ENCODE assay signal across 8 cellular contexts in the genomic region with DNA sequence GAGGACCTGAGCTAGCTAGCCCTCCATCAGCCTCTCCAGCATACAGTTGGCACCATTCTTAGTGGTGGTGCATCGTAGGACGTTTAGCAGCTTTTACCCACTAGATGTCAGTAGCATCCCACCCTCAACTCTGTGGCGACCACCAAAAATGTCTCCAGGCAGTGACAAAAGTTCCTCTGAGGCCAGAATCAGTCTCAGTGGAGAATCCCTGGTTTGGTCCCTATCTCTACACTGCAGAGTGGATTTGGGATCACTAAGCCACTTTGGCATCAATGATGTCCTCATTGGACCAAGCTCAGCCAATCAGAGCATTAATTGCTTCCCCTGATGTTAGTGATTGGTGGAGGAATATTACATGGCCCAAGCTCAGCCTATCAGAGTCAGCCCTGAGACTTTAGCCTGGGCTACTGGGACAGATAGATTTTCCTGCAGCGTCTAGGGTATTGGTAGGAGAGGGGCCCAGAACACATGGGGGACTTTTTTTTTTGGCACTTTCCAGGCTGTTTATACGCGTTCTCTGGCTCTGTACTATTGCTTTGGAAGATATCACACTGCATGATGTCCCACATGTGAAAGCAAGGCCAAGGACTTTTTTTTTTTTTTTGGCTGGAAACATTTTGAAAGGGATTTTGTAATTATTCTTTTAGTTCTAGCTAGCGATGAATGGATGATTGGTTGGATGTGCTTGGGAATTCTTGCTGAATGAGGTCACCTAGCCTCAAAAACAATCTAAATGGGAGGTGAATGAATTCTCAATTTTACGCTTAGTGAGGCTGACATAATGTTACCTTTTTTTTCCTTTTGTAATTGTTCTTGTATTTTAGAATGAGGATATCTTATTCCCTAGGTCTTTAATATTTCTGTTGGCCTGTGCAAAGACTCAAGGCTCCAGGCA. TPM values are rescaled to one million over a fixed set of nuclear protein-coding genes. Genes with fewer than 3 reads are reported as not detected.
DNase-seq lines count a peak whose midpoint lies in the region; ATAC-seq lines count a peak whose summit lies in the region.

No MANE protein-coding gene starts in this region.

- intact Hi-C loops in activated T-helper 2 cell treated with anti-CD3 and anti-CD28 coated beads, Interferon-gamma antibody, Interleukin-2, Interleukin-4, amounts not matched to agents 10 μg/mL and 5 μg/mL and 100 μg/mL, durations not matched to agents 14 hours and 24 hours and 36 hours (cut with micrococcal nuclease) = no loop called here

- H3K36me3 Mint-ChIP-seq in activated naive CD4-positive, alpha-beta T cell treated with anti-CD3 and anti-CD28 coated beads, Interleukin-2, amount 10 ng/mL, durations not matched to agents 7 days and 5 days = no peaks in the 10 kb centered on the region
- no peaks in the 10 kb centered on the region for H3K36me3 Mint-ChIP-seq in activated T-helper 2 cell treated with anti-CD3 and anti-CD28 coated beads, Interferon-gamma antibody, Interleukin-2, Interleukin-4, amounts not matched to agents 10 μg/mL and 5 μg/mL and 100 μg/mL, durations not matched to agents 14 hours and 24 hours and 36 hours (ENCODE audit: low read depth)

- H3K4me3 Mint-ChIP-seq in activated naive CD4-positive, alpha-beta T cell treated with anti-CD3 and anti-CD28 coated beads, Interleukin-2, amount 10 ng/mL, durations not matched to agents 7 days and 5 days = no peak overlapping the region
- no peak overlapping the region for H3K4me3 Mint-ChIP-seq in activated T-helper 2 cell treated with anti-CD3 and anti-CD28 coated beads, Interferon-gamma antibody, Interleukin-2, Interleukin-4, amounts not matched to agents 10 μg/mL and 5 μg/mL and 100 μg/mL, durations not matched to agents 14 hours and 24 hours and 36 hours (ENCODE audit: low read depth)

- H3K27ac Mint-ChIP-seq in activated naive CD4-positive, alpha-beta T cell treated with anti-CD3 and anti-CD28 coated beads, Interleukin-2, amount 10 ng/mL, durations not matched to agents 7 days and 5 days = no peak overlapping the region
- H3K27ac Mint-ChIP-seq in activated T-helper 2 cell treated with anti-CD3 and anti-CD28 coated beads, Interferon-gamma antibody, Interleukin-2, Interleukin-4, amounts not matched to agents 10 μg/mL and 5 μg/mL and 100 μg/mL, durations not matched to agents 14 hours and 24 hours and 36 hours = no peak overlapping the region

- H3K9me3 Mint-ChIP-seq in activated naive CD4-positive, alpha-beta T cell treated with anti-CD3 and anti-CD28 coated beads, Interleukin-2, amount 10 ng/mL, durations not matched to agents 7 days and 5 days = peaks cover 3% of the 10 kb centered on the region
- no peaks in the 10 kb centered on the region for H3K9me3 Mint-ChIP-seq in activated T-helper 2 cell treated with anti-CD3 and anti-CD28 coated beads, Interferon-gamma antibody, Interleukin-2, Interleukin-4, amounts not matched to agents 10 μg/mL and 5 μg/mL and 100 μg/mL, durations not matched to agents 14 hours and 24 hours and 36 hours

- in situ Hi-C loops in KBM-7 (cut with MboI; ENCODE audit: low pct_unique_long_range_greater_than_20kb, low sequenced_read_pairs) = no loop called here

- no peaks in the 10 kb centered on the region for H3K4me1 Mint-ChIP-seq in activated naive CD4-positive, alpha-beta T cell treated with anti-CD3 and anti-CD28 coated beads, Interleukin-2, amount 10 ng/mL, durations not matched to agents 7 days and 5 days
- no peaks in the 10 kb centered on the region for H3K4me1 Mint-ChIP-seq in activated T-helper 2 cell treated with anti-CD3 and anti-CD28 coated beads, Interferon-gamma antibody, Interleukin-2, Interleukin-4, amounts not matched to agents 10 μg/mL and 5 μg/mL and 100 μg/mL, durations not matched to agents 14 hours and 24 hours and 36 hours (ENCODE audit: low read depth)

- DNase-seq in EL = peak; percentile 34
- DNase-seq in KBM-7 = peak; percentile 76
- peak; percentile 35 for DNase-seq in activated naive CD4-positive, alpha-beta T cell treated with anti-CD3 and anti-CD28 coated beads, Interleukin-2, amount 10 ng/mL, durations not matched to agents 7 days and 5 days
- peak; percentile 38 for DNase-seq in iris pigment epithelial cell (ENCODE audit: low read depth)
- DNase-seq in GOT3 (lab: John Stamatoyannopoulos, UW) = no peak
- DNase-seq in activated T-helper 2 cell treated with anti-CD3 and anti-CD28 coated beads, Interferon-gamma antibody, Interleukin-2, Interleukin-4, amounts not matched to agents 10 μg/mL and 5 μg/mL and 100 μg/mL, durations not matched to agents 14 hours and 24 hours and 36 hours (ENCODE audit: low spot score) = no peak
- DNase-seq in dedifferentiated amniotic fluid mesenchymal stem cell (ENCODE audit: extremely low spot score) = no peak

- CTCF ChIA-PET in activated naive CD4-positive, alpha-beta T cell treated with anti-CD3 and anti-CD28 coated beads, Interleukin-2, amount 10 ng/mL, durations not matched to agents 7 days and 5 days (lab: Charles Lee) = interaction anchor here (0.6 to 2.0 kb wide), 9 partner anchors 8 to 409 kb away, joined by 3 to 10 read pairs (median 3); a partner anchor contains a TSS

- ATAC-seq in GM21737 (IDR thresholded peaks at IDR 0.05; ENCODE audit: unreplicated experiment) = no peak

- peaks cover 17% of the 10 kb centered on the region for H3K27me3 Mint-ChIP-seq in activated naive CD4-positive, alpha-beta T cell treated with anti-CD3 and anti-CD28 coated beads, Interleukin-2, amount 10 ng/mL, durations not matched to agents 7 days and 5 days
- no peaks in the 10 kb centered on the region for H3K27me3 Mint-ChIP-seq in activated T-helper 2 cell treated with anti-CD3 and anti-CD28 coated beads, Interferon-gamma antibody, Interleukin-2, Interleukin-4, amounts not matched to agents 10 μg/mL and 5 μg/mL and 100 μg/mL, durations not matched to agents 14 hours and 24 hours and 36 hours (ENCODE audit: low read depth)

RNA-seq across cellular contexts. Expression of a gene that starts 7.0 kb away (rescaled TPM):
- not detected in 2 replicates for total RNA-seq in activated T-helper 2 cell treated with anti-CD3 and anti-CD28 coated beads, Interferon-gamma antibody, Interleukin-2, Interleukin-4, amounts not matched to agents 10 μg/mL and 5 μg/mL and 100 μg/mL, durations not matched to agents 14 hours and 24 hours and 36 hours

RNA-seq across cellular contexts. Expression of a gene that starts 19.2 kb away (rescaled TPM):
- total RNA-seq in activated T-helper 2 cell treated with anti-CD3 and anti-CD28 coated beads, Interferon-gamma antibody, Interleukin-2, Interleukin-4, amounts not matched to agents 10 μg/mL and 5 μg/mL and 100 μg/mL, durations not matched to agents 14 hours and 24 hours and 36 hours = not detected in 2 replicates

RNA-seq across cellular contexts. Expression of a gene that starts 21.6 kb away (rescaled TPM):
- 41.1 and 43.2 TPM in 2 replicates for total RNA-seq in activated T-helper 2 cell treated with anti-CD3 and anti-CD28 coated beads, Interferon-gamma antibody, Interleukin-2, Interleukin-4, amounts not matched to agents 10 μg/mL and 5 μg/mL and 100 μg/mL, durations not matched to agents 14 hours and 24 hours and 36 hours

RNA-seq across cellular contexts. Expression of a gene that starts 28.8 kb away (rescaled TPM):
- 3.1 and 3.5 TPM in 2 replicates for total RNA-seq in activated T-helper 2 cell treated with anti-CD3 and anti-CD28 coated beads, Interferon-gamma antibody, Interleukin-2, Interleukin-4, amounts not matched to agents 10 μg/mL and 5 μg/mL and 100 μg/mL, durations not matched to agents 14 hours and 24 hours and 36 hours

RNA-seq across cellular contexts. Expression of a gene that starts 36.1 kb away (rescaled TPM):
- total RNA-seq in activated T-helper 2 cell treated with anti-CD3 and anti-CD28 coated beads, Interferon-gamma antibody, Interleukin-2, Interleukin-4, amounts not matched to agents 10 μg/mL and 5 μg/mL and 100 μg/mL, durations not matched to agents 14 hours and 24 hours and 36 hours = 129 and 133 TPM in 2 replicates

Comparison
In these comparisons a context has a peak if more than half of its experiments do, and no peak if none do; other contexts are left out.
1. DNase-seq: peak in EL (single experiment), KBM-7 (single experiment), activated naive CD4-positive, alpha-beta T cell treated with anti-CD3 and anti-CD28 coated beads, Interleukin-2, amount 10 ng/mL, durations not matched to agents 7 days and 5 days (single experiment) and iris pigment epithelial cell (single experiment); none in GOT3 (single experiment), activated T-helper 2 cell treated with anti-CD3 and anti-CD28 coated beads, Interferon-gamma antibody, Interleukin-2, Interleukin-4, amounts not matched to agents 10 μg/mL and 5 μg/mL and 100 μg/mL, durations not matched to agents 14 hours and 24 hours and 36 hours (single experiment) and dedifferentiated amniotic fluid mesenchymal stem cell (single experiment).